3 cellular contexts compared by ENCODE assay signal in genomic region chr1:24003331-24003972, GRCh38.
TF ChIP-seq lines count a peak whose summit lies in the region.

No MANE protein-coding gene starts in this region.

TF ChIP-seq in IMR-90, 13 proteins besides CTCF, POLR2A, EP300 and RAD21:
- TF ChIP-seq RCOR1 (IDR thresholded peaks at IDR 0.05; ENCODE audit: insufficient replicate concordance, low read length) (no peak), CEBPB (IDR thresholded peaks at IDR 0.05; ENCODE audit: low read depth, low read length) (peak; percentile 78), FOS (IDR thresholded peaks at IDR 0.05; ENCODE audit: low read depth, low read length) (no peak), BHLHE40 (IDR thresholded peaks at IDR 0.05; ENCODE audit: low read depth, low read length) (peak; percentile 90)

TF ChIP-seq in WTC11, 78 proteins besides CTCF, POLR2A, EP300 and RAD21:
- no peak for TF ChIP-seq CBFB (CRISPR knock-in tag; IDR thresholded peaks at IDR 0.05; ENCODE audit: low read depth)
- peak; percentile 36; the same call in 1 of the 2 replicates for TF ChIP-seq TEAD1 (CRISPR knock-in tag; IDR thresholded peaks at IDR 0.05)
- no peak for TF ChIP-seq ZNF512 (CRISPR knock-in tag; IDR thresholded peaks at IDR 0.05; ENCODE audit: borderline replicate concordance)

TF ChIP-seq in HepG2, 621 proteins besides CTCF, POLR2A, EP300 and RAD21 (continues in another document):
- TF ChIP-seq ZNF619 (CRISPR knock-in tag; IDR thresholded peaks at IDR 0.05) = 0 out of 2 replicates have a peak, but pooled peaks have one; percentile 53
- 0 out of 2 replicates have a peak, but pooled peaks have one; percentile 59 for TF ChIP-seq TCF7 (IDR thresholded peaks at IDR 0.05; ENCODE audit: low read depth)
- TF ChIP-seq NR2F6 (IDR thresholded peaks at IDR 0.05) = peak; percentile 33; the same call in 1 of the 2 replicates
- TF ChIP-seq NR2F6 (CRISPR knock-in tag; IDR thresholded peaks at IDR 0.05) = peak; percentile 45
- 0 out of 2 replicates have a peak, but pooled peaks have one; percentile 33 for TF ChIP-seq ZNF335 (CRISPR knock-in tag; IDR thresholded peaks at IDR 0.05)
- peak; percentile 69; the same call in 1 of the 2 replicates for TF ChIP-seq HDAC1 (CRISPR knock-in tag; IDR thresholded peaks at IDR 0.05)
- peak; percentile 87 for TF ChIP-seq SOX13 (IDR thresholded peaks at IDR 0.05)
- TF ChIP-seq SOX13 (CRISPR knock-in tag; conservative IDR thresholded peaks at IDR 0.05 in 1 of 2, IDR thresholded peaks at IDR 0.05 in 1 of 2) = peak in 1 of 2 experiments; percentile 91; a peak in 2 of 4 replicates
- no peak for TF ChIP-seq IRF9 (CRISPR knock-in tag; IDR thresholded peaks at IDR 0.05; ENCODE audit: borderline replicate concordance)
- peak; percentile 40; the same call in 1 of the 2 replicates for TF ChIP-seq MAX (IDR thresholded peaks at IDR 0.05)
- 0 out of 2 replicates have a peak, but pooled peaks have one; percentile 40 for TF ChIP-seq THYN1 (CRISPR knock-in tag; IDR thresholded peaks at IDR 0.05; ENCODE audit: borderline replicate concordance, low read depth)
- TF ChIP-seq ZNF678 (CRISPR knock-in tag; IDR thresholded peaks at IDR 0.05) = no peak
- no peak for TF ChIP-seq RFX5 (IDR thresholded peaks at IDR 0.05; ENCODE audit: low read depth, low read length)
- no peak for TF ChIP-seq LCORL (IDR thresholded peaks at IDR 0.05)
- TF ChIP-seq LCORL (CRISPR knock-in tag; IDR thresholded peaks at IDR 0.05) = 0 out of 2 replicates have a peak, but pooled peaks have one; percentile 25
- TF ChIP-seq HIVEP1 (CRISPR knock-in tag; IDR thresholded peaks at IDR 0.05) = no peak
- peak; percentile 43 for TF ChIP-seq ZNF781 (CRISPR knock-in tag; IDR thresholded peaks at IDR 0.05; ENCODE audit: borderline replicate concordance, not compliant biosample characterization)
- TF ChIP-seq ZNF251 (CRISPR knock-in tag; IDR thresholded peaks at IDR 0.05) = no peak
- TF ChIP-seq HIC2 (CRISPR knock-in tag; IDR thresholded peaks at IDR 0.05; ENCODE audit: low read depth) = no peak
- no peak for TF ChIP-seq FOXP1 (IDR thresholded peaks at IDR 0.05)
- peak; percentile 60 for TF ChIP-seq FOXP1 (CRISPR knock-in tag; IDR thresholded peaks at IDR 0.05)
- no peak for TF ChIP-seq AFF4 (CRISPR knock-in tag; IDR thresholded peaks at IDR 0.05)
- 0 out of 4 replicates have a peak, but pooled peaks of 1 of the 2 experiments have one; percentile 19 for TF ChIP-seq KLF16 (CRISPR knock-in tag; IDR thresholded peaks at IDR 0.05)
- no peak for TF ChIP-seq ZIK1 (CRISPR knock-in tag; IDR thresholded peaks at IDR 0.05; ENCODE audit: borderline replicate concordance, low read depth)
- TF ChIP-seq PPARG (CRISPR knock-in tag; conservative IDR thresholded peaks at IDR 0.05) = peak; percentile 20; the same call in 1 of the 2 replicates
- no peak for TF ChIP-seq ARHGAP35 (CRISPR knock-in tag; IDR thresholded peaks at IDR 0.05; ENCODE audit: borderline replicate concordance)
- no peak for TF ChIP-seq SETDB1 (CRISPR knock-in tag; IDR thresholded peaks at IDR 0.05; ENCODE audit: borderline replicate concordance)
- no peak for TF ChIP-seq XRCC5 (optimal IDR thresholded peaks at IDR 0.05; ENCODE audit: low read length)
- TF ChIP-seq SOX5 (CRISPR knock-in tag; IDR thresholded peaks at IDR 0.05; ENCODE audit: borderline replicate concordance) = peak; percentile 91
- TF ChIP-seq FOXO1 (CRISPR knock-in tag; IDR thresholded peaks at IDR 0.05) = peak; percentile 43; the same call in 1 of the 2 replicates
- peak; percentile 78 for TF ChIP-seq ARID5B (CRISPR knock-in tag; IDR thresholded peaks at IDR 0.05)
- peak; percentile 48; the same call in 1 of the 2 replicates for TF ChIP-seq MED1 (CRISPR knock-in tag; IDR thresholded peaks at IDR 0.05)
- peak; percentile 73 for TF ChIP-seq ZNF331 (CRISPR knock-in tag; IDR thresholded peaks at IDR 0.05)
- TF ChIP-seq ZNF205 (CRISPR knock-in tag; IDR thresholded peaks at IDR 0.05) = 0 out of 2 replicates have a peak, but pooled peaks have one; percentile 22
- no peak for TF ChIP-seq MAFK (conservative IDR thresholded peaks at IDR 0.05 in 1 of 2, IDR thresholded peaks at IDR 0.05 in 1 of 2; ENCODE audit: low read length in 2 of 2)
- peak; percentile 64 for TF ChIP-seq PAXIP1 (CRISPR knock-in tag; conservative IDR thresholded peaks at IDR 0.05)
- TF ChIP-seq KAT7 (CRISPR knock-in tag; IDR thresholded peaks at IDR 0.05; ENCODE audit: borderline replicate concordance) = peak; percentile 39; the same call in 1 of the 2 replicates
- no peak; the same call in 1 of the 2 replicates for TF ChIP-seq RXRA (CRISPR knock-in tag; IDR thresholded peaks at IDR 0.05)
- TF ChIP-seq PHF21A (CRISPR knock-in tag; IDR thresholded peaks at IDR 0.05) = peak; percentile 66; the same call in 1 of the 2 replicates
- 0 out of 2 replicates have a peak, but pooled peaks have one; percentile 38 for TF ChIP-seq ZNF609 (CRISPR knock-in tag; IDR thresholded peaks at IDR 0.05; ENCODE audit: borderline replicate concordance)
- peak; percentile 47 for TF ChIP-seq RARA (CRISPR knock-in tag; IDR thresholded peaks at IDR 0.05)
